Comparison of ENCODE assay signal across 21 cellular contexts in the genomic region with DNA sequence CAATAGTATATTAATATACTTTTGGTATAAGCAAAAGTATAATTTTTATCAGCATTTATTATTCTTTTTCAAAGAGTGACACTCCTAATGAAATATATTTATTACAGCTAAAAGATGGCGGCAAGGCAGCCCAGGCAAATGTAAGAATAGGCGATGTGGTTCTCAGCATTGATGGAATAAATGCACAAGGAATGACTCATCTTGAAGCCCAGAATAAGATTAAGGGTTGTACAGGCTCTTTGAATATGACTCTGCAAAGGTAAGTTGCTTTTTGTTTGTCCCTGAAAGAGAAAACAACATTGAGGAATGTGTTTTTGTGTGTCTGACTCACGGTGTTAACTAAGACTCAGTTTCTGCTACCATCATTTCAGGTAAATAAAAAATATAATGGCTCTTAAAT.
DNase-seq lines count a peak whose midpoint lies in the region; ATAC-seq and TF ChIP-seq lines count a peak whose summit lies in the region.
"Had no signal": no experiment of that assay in that cellular context is flagged by ENCODE, and none has a peak within 500 bp of the region (broad histone marks: within the 10 kb centered on the region; RNA-seq: fewer than 3 reads in every experiment).

No MANE protein-coding gene starts in this region.

- ATAC-seq in thoracic aorta (ENCODE audit: insufficient number of reproducible peaks, low FRiP score, low read depth) (no peak), GM21737 (IDR thresholded peaks at IDR 0.05; ENCODE audit: unreplicated experiment) (no peak), mucosa of descending colon (no peak)
- no peak for ATAC-seq in activated T-helper 17 cell treated with anti-CD3 and anti-CD28 coated beads, Interleukin-2, amount 50 U/mL, for 72 hours (replicated peaks)
- ATAC-seq: stimulated activated naive CD8-positive, alpha-beta T cell treated with anti-CD3 and anti-CD28 coated beads, Interleukin-15, amount 100 ng/mL, for 72 hours had no signal

- H3K27me3 ChIP-seq in adipocyte (replicated peaks; ENCODE audit: control insufficient read depth, insufficient read depth, low read length), result no peaks in the 10 kb centered on the region
- no peaks in the 10 kb centered on the region for H3K27me3 ChIP-seq in thoracic aorta (replicated peaks; ENCODE audit: insufficient read depth)
- H3K27me3 ChIP-seq: hepatocyte had no signal

- H3K27ac Mint-ChIP-seq in activated T-helper 17 cell treated with anti-CD3 and anti-CD28 coated beads, Interleukin-2, amount 50 U/mL, for 72 hours, result no peak overlapping the region
- H3K27ac Mint-ChIP-seq: endodermal cell; stimulated activated naive CD8-positive, alpha-beta T cell treated with anti-CD3 and anti-CD28 coated beads, Interleukin-15, amount 100 ng/mL, for 72 hours had no signal

- peaks cover 4% of the 10 kb centered on the region for H3K36me3 Mint-ChIP-seq in activated T-helper 17 cell treated with anti-CD3 and anti-CD28 coated beads, Interleukin-2, amount 50 U/mL, for 72 hours (ENCODE audit: low read depth)
- H3K36me3 Mint-ChIP-seq: brain had no signal

- TF ChIP-seq CTCF in fibroblast of pulmonary artery (IDR thresholded peaks at IDR 0.05; ENCODE audit: low read length, missing control alignments), result no peak
- TF ChIP-seq CTCF in thoracic aorta (IDR thresholded peaks at IDR 0.05), result no peak
- no peak for TF ChIP-seq CTCF in mucosa of descending colon (IDR thresholded peaks at IDR 0.05)

- H3K9ac ChIP-seq in adipocyte (ENCODE audit: low read length), result peak overlapping the region; percentile 33
- H3K9ac ChIP-seq: parathyroid adenoma had no signal

- no peaks in the 10 kb centered on the region for H3K27me3 Mint-ChIP-seq in activated T-helper 17 cell treated with anti-CD3 and anti-CD28 coated beads, Interleukin-2, amount 50 U/mL, for 72 hours
- H3K27me3 Mint-ChIP-seq: brain; stimulated activated naive CD8-positive, alpha-beta T cell treated with anti-CD3 and anti-CD28 coated beads, Interleukin-15, amount 100 ng/mL, for 72 hours had no signal

- no peak overlapping the region for H3K4me3 Mint-ChIP-seq in activated T-helper 17 cell treated with anti-CD3 and anti-CD28 coated beads, Interleukin-2, amount 50 U/mL, for 72 hours
- H3K4me3 Mint-ChIP-seq: brain; endodermal cell; stimulated activated naive CD8-positive, alpha-beta T cell treated with anti-CD3 and anti-CD28 coated beads, Interleukin-15, amount 100 ng/mL, for 72 hours had no signal

- intact Hi-C loops in mucosa of descending colon (cut with DNase I, micrococcal nuclease), result no loop called here

- peak overlapping the region; percentile 28 to 34 for H3K27ac ChIP-seq in thoracic aorta
- H3K27ac ChIP-seq: C4-2B, hepatocyte, parathyroid adenoma, WERI-Rb-1 had no signal

- H3K9me3 ChIP-seq in adipocyte (ENCODE audit: control insufficient read depth, low read length) (no peaks in the 10 kb centered on the region), thoracic aorta (no peaks in the 10 kb centered on the region), mucosa of descending colon (no peaks in the 10 kb centered on the region)

- H3K36me3 ChIP-seq in adipocyte (ENCODE audit: control insufficient read depth, insufficient read depth, low read length, severe bottlenecking), result no peaks in the 10 kb centered on the region
- no peaks in the 10 kb centered on the region for H3K36me3 ChIP-seq in thoracic aorta
- no peaks in the 10 kb centered on the region for H3K36me3 ChIP-seq in mucosa of descending colon (ENCODE audit: low read depth)
- H3K36me3 ChIP-seq: WERI-Rb-1 had no signal

- H3K4me1 ChIP-seq in adipocyte (ENCODE audit: control insufficient read depth, insufficient read depth, low read length) (peaks cover 37% of the 10 kb centered on the region), thoracic aorta (ENCODE audit: control insufficient read depth in 1 of 2, low read depth in 2 of 2) (peaks cover 62 to 96% of the 10 kb centered on the region in 2 donors), mucosa of descending colon (ENCODE audit: low read depth) (no peaks in the 10 kb centered on the region)
- H3K4me1 ChIP-seq: parathyroid adenoma had no signal

- H3K4me3 ChIP-seq in adipocyte (ENCODE audit: low read length) (no peak overlapping the region), fibroblast of pulmonary artery (replicated peaks; ENCODE audit: low read depth, low read length) (no peak overlapping the region), thoracic aorta (no peak overlapping the region), mucosa of descending colon (no peak overlapping the region)
- H3K4me3 ChIP-seq: hepatocyte had no signal

- H3K9me3 Mint-ChIP-seq in activated T-helper 17 cell treated with anti-CD3 and anti-CD28 coated beads, Interleukin-2, amount 50 U/mL, for 72 hours, result no peaks in the 10 kb centered on the region
- H3K9me3 Mint-ChIP-seq: brain; endodermal cell; stimulated activated naive CD8-positive, alpha-beta T cell treated with anti-CD3 and anti-CD28 coated beads, Interleukin-15, amount 100 ng/mL, for 72 hours had no signal

- peaks cover 7% of the 10 kb centered on the region for H3K4me1 Mint-ChIP-seq in activated T-helper 17 cell treated with anti-CD3 and anti-CD28 coated beads, Interleukin-2, amount 50 U/mL, for 72 hours

- peak; percentile 17 for DNase-seq in HT1080 (ENCODE audit: low read depth)
- peak; percentile 44 for DNase-seq in adipocyte (ENCODE audit: low read depth)
- DNase-seq in fibroblast of pulmonary artery (ENCODE audit: low read depth), result peak; percentile 68
- no peak for DNase-seq in thoracic aorta (ENCODE audit: low spot score)
- DNase-seq in mucosa of descending colon, result no peak
- DNase-seq: activated gamma-delta T cell treated with Interleukin-2 at 50 U/mL for 16 hours; DMS53; endodermal cell; KG1; NCI-H1694 treated with DMSO at 0.1 percent for 48 hours; NCI-H524 treated with DMSO at 0.1 percent for 48 hours; OCI-M1; stimulated activated CD4-positive, alpha-beta T cell treated with anti-CD3 and anti-CD28 coated beads, Interleukin-12 subunit alpha, Interleukin-12 subunit beta, amount 100 ng/mL, for 4 hours; stimulated activated naive CD8-positive, alpha-beta T cell treated with anti-CD3 and anti-CD28 coated beads, Interleukin-15, amount 100 ng/mL, for 72 hours; WERI-Rb-1 had no signal

Comparison
In these comparisons a context has a peak if more than half of its experiments do, and no peak if none do; other contexts are left out.
1. DNase-seq: peak in HT1080 (single experiment), adipocyte (single experiment) and fibroblast of pulmonary artery (single experiment); none in thoracic aorta (single experiment) and mucosa of descending colon (0 of 3).